ENCODE assay signal across 18 cellular contexts in the genomic region with DNA sequence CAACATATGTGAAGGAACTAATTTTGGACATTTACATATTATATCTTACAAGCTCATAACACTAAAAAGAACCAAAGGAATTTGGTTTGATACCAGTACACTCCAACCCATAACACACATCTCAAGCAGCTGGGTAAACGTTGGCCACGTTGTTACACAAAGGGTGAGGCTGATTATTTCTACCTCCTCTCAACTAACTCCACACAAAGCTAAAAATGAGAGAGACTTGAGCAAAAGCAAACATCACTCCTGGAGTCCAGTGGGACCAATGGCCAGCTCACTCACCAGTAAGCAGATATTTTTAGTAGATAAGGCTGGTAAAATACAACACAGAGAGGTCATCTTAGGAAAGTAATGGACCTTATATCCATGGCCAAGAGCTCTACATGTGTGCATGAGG.
"Had no signal": no experiment of that assay in that cellular context is flagged by ENCODE, and none has a peak within 500 bp of the region (broad histone marks: within the 10 kb centered on the region; RNA-seq: fewer than 3 reads in every experiment).

No MANE protein-coding gene starts in this region.

- H3K4me2 ChIP-seq: neural progenitor cell had no signal

- H3K27me3 ChIP-seq: heart right ventricle, neural progenitor cell, tibial nerve, uterus had no signal

- DNase-seq: activated CD4-positive, alpha-beta T cell treated with anti-CD3 and anti-CD28 coated beads, Interleukin-2, amount 10 ng/mL, durations not matched to agents 7 days and 5 days; activated CD4-positive, CD25-positive, alpha-beta regulatory T cell treated with anti-CD3 and anti-CD28 coated beads, Interleukin-2, amount 50 U/mL, for 72 hours; activated CD8-positive, alpha-beta memory T cell treated with anti-CD3 and anti-CD28 coated beads, Interleukin-2, amount 10 ng/mL, durations not matched to agents 7 days and 5 days; activated CD8-positive, alpha-beta T cell treated with anti-CD3 and anti-CD28 coated beads for 36 hours; activated gamma-delta T cell treated with Interleukin-2 at 50 U/mL for 16 hours; aorta; effector CD4-positive, alpha-beta T cell; foreskin fibroblast; heart right ventricle; islet precursor cell; left colon; naive thymus-derived CD4-positive, alpha-beta T cell; retina; stimulated activated CD4-positive, alpha-beta T cell treated with anti-CD3 and anti-CD28 coated beads, Interleukin-4, amount 100 ng/mL, for 4 hours; uterus had no signal

- H3K36me3 ChIP-seq: heart right ventricle, neural progenitor cell, tibial nerve, uterus had no signal

- H2AFZ ChIP-seq: neural progenitor cell had no signal

- H3K9me3 ChIP-seq: heart right ventricle, tibial nerve, uterus had no signal

- H3K4me3 ChIP-seq: heart right ventricle, neural progenitor cell, tibial nerve, uterus had no signal

- ATAC-seq: activated CD8-positive, alpha-beta memory T cell treated with anti-CD3 and anti-CD28 coated beads, Interleukin-2, amount 10 ng/mL, durations not matched to agents 7 days and 5 days; activated CD8-positive, alpha-beta T cell treated with anti-CD3 and anti-CD28 coated beads for 36 hours; heart right ventricle; left colon; naive thymus-derived CD4-positive, alpha-beta T cell had no signal

- H3K27ac ChIP-seq: heart right ventricle, neural progenitor cell, tibial nerve, uterus, VCaP had no signal

- H3K4me1 ChIP-seq: heart right ventricle, neural progenitor cell, tibial nerve, uterus had no signal
